1 cellular context compared by ENCODE assay signal in the genomic region with DNA sequence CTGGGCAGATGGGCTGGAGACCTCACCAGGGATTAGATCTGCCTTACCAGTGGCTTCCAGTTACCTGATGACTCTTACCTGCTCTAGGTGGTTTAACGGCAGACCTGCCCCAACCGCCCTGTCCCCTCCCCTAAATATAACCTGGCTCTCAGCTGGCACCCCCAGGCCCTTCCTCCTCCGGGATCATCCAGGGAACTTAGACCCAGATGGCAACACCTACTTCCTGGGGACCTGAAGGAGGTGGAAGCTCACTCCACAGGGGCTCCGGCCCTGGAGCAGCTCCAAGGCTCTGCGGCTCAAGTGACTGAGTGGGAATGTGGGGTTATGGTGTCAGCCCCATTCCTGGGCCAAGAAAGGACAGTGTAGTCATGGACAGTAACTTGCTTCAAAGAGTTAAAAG.
TF ChIP-seq lines count a peak whose summit lies in the region.

No MANE protein-coding gene starts in this region.

TF ChIP-seq in H1, 55 proteins besides CTCF, POLR2A, EP300 and RAD21:
- TF ChIP-seq, protein P1, sequence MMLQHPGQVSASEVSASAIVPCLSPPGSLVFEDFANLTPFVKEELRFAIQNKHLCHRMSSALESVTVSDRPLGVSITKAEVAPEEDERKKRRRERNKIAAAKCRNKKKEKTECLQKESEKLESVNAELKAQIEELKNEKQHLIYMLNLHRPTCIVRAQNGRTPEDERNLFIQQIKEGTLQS (IDR thresholded peaks at IDR 0.05; ENCODE audit: insufficient read depth, low read depth, low read length) = no peak
- no peak for TF ChIP-seq RNF2 (IDR thresholded peaks at IDR 0.05; ENCODE audit: borderline replicate concordance, low read depth, low read length, missing control alignments, poor library complexity, severe bottlenecking)
- TF ChIP-seq, protein P2, sequence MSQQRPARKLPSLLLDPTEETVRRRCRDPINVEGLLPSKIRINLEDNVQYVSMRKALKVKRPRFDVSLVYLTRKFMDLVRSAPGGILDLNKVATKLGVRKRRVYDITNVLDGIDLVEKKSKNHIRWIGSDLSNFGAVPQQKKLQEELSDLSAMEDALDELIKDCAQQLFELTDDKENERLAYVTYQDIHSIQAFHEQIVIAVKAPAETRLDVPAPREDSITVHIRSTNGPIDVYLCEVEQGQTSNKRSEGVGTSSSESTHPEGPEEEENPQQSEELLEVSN (IDR thresholded peaks at IDR 0.05) = no peak
